In the genomic region with DNA sequence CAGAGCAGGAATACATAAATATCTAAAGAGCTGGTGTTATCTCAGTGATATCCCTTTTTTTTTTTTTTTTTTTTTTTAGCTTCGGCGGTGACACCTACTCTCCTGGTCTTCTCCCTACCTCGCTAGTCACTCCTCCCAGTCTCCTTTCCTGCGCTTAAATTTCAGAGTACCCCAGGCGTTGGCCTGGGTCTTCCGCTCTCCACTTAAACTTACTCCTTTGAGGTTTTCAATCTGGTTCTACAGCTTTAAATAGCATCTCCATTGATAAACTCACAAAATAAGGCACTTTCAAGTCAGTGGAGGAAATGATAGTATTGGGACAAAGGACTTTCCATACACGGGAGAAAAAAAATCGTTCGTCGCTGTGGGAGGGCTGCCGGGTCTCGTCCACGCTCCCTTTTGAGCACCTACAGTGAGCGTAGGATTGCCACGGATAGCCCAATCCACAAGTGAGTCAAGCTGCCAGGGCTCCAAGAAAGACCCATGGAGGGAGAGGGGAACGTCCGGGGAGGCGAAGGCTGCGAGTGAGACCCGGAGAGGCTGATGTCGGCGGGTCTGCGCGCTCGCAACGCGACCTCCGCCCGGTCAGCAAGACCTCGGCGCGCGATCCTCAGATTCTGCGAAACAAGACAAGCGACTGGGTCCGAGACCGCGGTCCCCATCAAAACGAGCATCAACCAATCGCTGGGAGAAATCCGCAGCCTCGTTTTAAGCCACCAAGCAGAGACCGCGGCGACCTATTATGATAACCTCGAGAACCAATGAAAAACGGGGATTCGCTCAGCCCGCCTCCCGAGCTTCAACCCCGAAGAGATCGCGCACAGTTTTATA, we compare ENCODE assay signal across 8 cellular contexts. TPM values are rescaled to one million over a fixed set of nuclear protein-coding genes. Genes with fewer than 3 reads are reported as not detected.
DNase-seq lines count a peak whose midpoint lies in the region; ATAC-seq and TF ChIP-seq lines count a peak whose summit lies in the region.

No MANE protein-coding gene starts in this region.

- H3K9me3 ChIP-seq in BLaER1 (no peaks in the 10 kb centered on the region), duodenal mucosa (ENCODE audit: control insufficient read depth in 1 of 2, low read length in 2 of 2) (no peaks in the 10 kb centered on the region), liver (ENCODE audit: control insufficient read depth in 4 of 4, low read length in 3 of 4) (no peaks in the 10 kb centered on the region)

- peak; percentile 96 for DNase-seq in NCI-H748 (lab: John Stamatoyannopoulos, UW; ENCODE audit: unreplicated experiment)
- peak; percentile 82 to 84 for DNase-seq in activated CD4-positive, alpha-beta T cell treated with anti-CD3 and anti-CD28 coated beads, Interleukin-2, amount 50 U/mL, for 4 hours
- DNase-seq in stimulated activated CD4-positive, alpha-beta T cell treated with anti-CD3 and anti-CD28 coated beads, Interleukin-2, amount 100 ng/mL, for 48 hours, result peak; percentile 73

- H3K4me3 ChIP-seq in BLaER1 (peak overlapping the region; percentile 96), duodenal mucosa (ENCODE audit: low read depth in 1 of 2, low read length in 2 of 2) (peak overlapping the region; percentile 83 to 94), liver (ENCODE audit: low read depth in 1 of 3, low read length in 3 of 3) (peak overlapping the region; percentile 80 to 95 (median 95))

- no peak for TF ChIP-seq CTCF in liver (IDR thresholded peaks at IDR 0.05; ENCODE audit: low read depth, low read length, missing input control)

- ATAC-seq in GM19395 (IDR thresholded peaks at IDR 0.05; ENCODE audit: unreplicated experiment) (peak; percentile 87), HG03521 (IDR thresholded peaks at IDR 0.05; ENCODE audit: unreplicated experiment) (peak; percentile 74)

- peak overlapping the region; percentile 100 for H3K9ac ChIP-seq in BLaER1
- peak overlapping the region; percentile 86 to 99 for H3K9ac ChIP-seq in duodenal mucosa (ENCODE audit: low read depth in 1 of 2, low read length in 2 of 2)
- peak overlapping the region; percentile 80 to 100 for H3K9ac ChIP-seq in liver (ENCODE audit: low read depth in 1 of 2, low read length in 2 of 2)

- peak overlapping the region; percentile 94 for H3K4me2 ChIP-seq in BLaER1

- H3K27ac ChIP-seq in BLaER1, result peak overlapping the region; percentile 100
- peak overlapping the region; percentile 100 for H3K27ac ChIP-seq in duodenal mucosa (ENCODE audit: low read depth, low read length)
- H3K27ac ChIP-seq in liver (ENCODE audit: low read depth in 1 of 2, low read length in 2 of 2), result peak overlapping the region; percentile 93 to 100

- H3K27me3 ChIP-seq in BLaER1 (no peaks in the 10 kb centered on the region), duodenal mucosa (ENCODE audit: control insufficient read depth in 1 of 2, insufficient read depth in 2 of 2, low read length in 2 of 2) (peaks cover 3 to 4% of the 10 kb centered on the region in 2 donors), liver (ENCODE audit: control insufficient read depth in 4 of 4, insufficient read depth in 4 of 4, low read length in 3 of 4) (no peaks in the 10 kb centered on the region)

- WGBS in liver, result 2% methylated on average over 53 of the region's 53 CpGs

- peaks cover 40% of the 10 kb centered on the region for H4K20me1 ChIP-seq in BLaER1

- TF ChIP-seq RAD21 in liver (IDR thresholded peaks at IDR 0.05), result no peak

- H3K36me3 ChIP-seq in BLaER1 (peaks cover 32% of the 10 kb centered on the region), duodenal mucosa (ENCODE audit: control insufficient read depth in 1 of 2, insufficient read depth in 2 of 2, low read length in 2 of 2) (peaks cover 25 to 28% of the 10 kb centered on the region in 2 donors), liver (ENCODE audit: control insufficient read depth in 4 of 4, insufficient read depth in 3 of 4, low read depth in 1 of 4, low read length in 3 of 4) (peaks cover 0 to 22% (median 19%) of the 10 kb centered on the region in 4 donors)

- H3K4me1 ChIP-seq in BLaER1 (peaks cover 24% of the 10 kb centered on the region), duodenal mucosa (ENCODE audit: control insufficient read depth in 1 of 2, insufficient read depth in 2 of 2, low read length in 2 of 2) (peaks cover 12 to 18% of the 10 kb centered on the region in 2 donors), liver (ENCODE audit: control insufficient read depth in 4 of 4, insufficient read depth in 4 of 4, low read length in 3 of 4) (peaks cover 2 to 41% (median 33%) of the 10 kb centered on the region in 4 donors)

TF ChIP-seq in liver, 16 proteins besides CTCF, POLR2A, EP300 and RAD21:
- TF ChIP-seq YY1 (IDR thresholded peaks at IDR 0.05), result no peak
- TF ChIP-seq NR2F2 (IDR thresholded peaks at IDR 0.05), result peak; percentile 25

RNA-seq across cellular contexts. Expression of gene SRSF6, which starts 0.7 kb away (rescaled TPM):
- total RNA-seq in liver, result 10 to 100 TPM; 33.8 to 40.9 TPM
- polyA plus RNA-seq in liver, result 10 to 100 TPM; 41.3 to 47.5 TPM

RNA-seq across cellular contexts. Expression of gene L3MBTL1, which starts 50.5 kb away (rescaled TPM):
- 1 to 10 TPM; 2.6 to 5.6 TPM for total RNA-seq in liver
- 1 to 10 TPM in 1 of 2 donors, under 1 TPM in 1; 0.45 to 1.4 TPM for polyA plus RNA-seq in liver

Comparison
In these comparisons a context has a peak if more than half of its experiments do, and no peak if none do; other contexts are left out.
1. Peak in every context shown above with its lines: DNase-seq, ATAC-seq, H3K4me3 ChIP-seq and H3K27ac ChIP-seq.